Comparison of ENCODE assay signal across 8 cellular contexts in genomic region chr11:76919887-76920746, GRCh38. TPM values are rescaled to one million over a fixed set of nuclear protein-coding genes. Genes with fewer than 3 reads are reported as not detected.
DNase-seq lines count a peak whose midpoint lies in the region; ATAC-seq and TF ChIP-seq lines count a peak whose summit lies in the region.

No MANE protein-coding gene starts in this region.

- H3K4me1 Mint-ChIP-seq in progenitor cell of endocrine pancreas (ENCODE audit: low read depth) = peaks cover 17% of the 10 kb centered on the region

- H3K9ac ChIP-seq in adipocyte (ENCODE audit: low read length) = peak overlapping the region; percentile 77

- H3K9me3 Mint-ChIP-seq in progenitor cell of endocrine pancreas (ENCODE audit: low read depth) = no peaks in the 10 kb centered on the region

- H3K4me3 Mint-ChIP-seq in progenitor cell of endocrine pancreas (ENCODE audit: low read depth) = no peak overlapping the region

- no peak overlapping the region for H3K27ac ChIP-seq in aorta (ENCODE audit: low read depth in 1 of 2, low read length in 2 of 2)

- peak; percentile 87 for TF ChIP-seq CTCF in progenitor cell of endocrine pancreas (IDR thresholded peaks at IDR 0.05; ENCODE audit: unreplicated experiment)

- peak; percentile 92 for ATAC-seq in aorta (ENCODE audit: low FRiP score)

- H3K27me3 ChIP-seq in adipocyte (replicated peaks; ENCODE audit: control insufficient read depth, insufficient read depth, low read length) (no peaks in the 10 kb centered on the region), aorta (ENCODE audit: control insufficient read depth in 1 of 2, insufficient read depth in 2 of 2, low read length in 1 of 2) (no peaks in the 10 kb centered on the region)

- peaks cover 5% of the 10 kb centered on the region for H3K36me3 ChIP-seq in adipocyte (ENCODE audit: control insufficient read depth, insufficient read depth, low read length, severe bottlenecking)
- no peaks in the 10 kb centered on the region for H3K36me3 ChIP-seq in aorta (ENCODE audit: control insufficient read depth in 1 of 2, insufficient read depth in 2 of 2, low read length in 1 of 2)

- intact Hi-C loops in cardiac septum (cut with DNase I) (loop anchor here (1.0 to 10.0 kb wide), 4 partner anchors 55 to 188 kb away; partner anchors contain the start of gene ACER3), aorta (cut with DNase I) (loop anchor here (2.0 to 5.0 kb wide), 3 partner anchors 113 to 188 kb away; no protein-coding TSS in a partner anchor)

- no peak overlapping the region for H3K27ac Mint-ChIP-seq in progenitor cell of endocrine pancreas

- peaks cover 17% of the 10 kb centered on the region for H3K4me1 ChIP-seq in adipocyte (ENCODE audit: control insufficient read depth, insufficient read depth, low read length)
- no peaks in the 10 kb centered on the region for H3K4me1 ChIP-seq in aorta (ENCODE audit: control insufficient read depth in 1 of 2, insufficient read depth in 2 of 2, low read length in 2 of 2)

- no peaks in the 10 kb centered on the region for H3K36me3 Mint-ChIP-seq in progenitor cell of endocrine pancreas (ENCODE audit: insufficient read depth)

- in situ Hi-C loops in Caki2 (cut with HindIII; ENCODE audit: low pct_unique_long_range_greater_than_20kb, low sequenced_read_pairs) = no loop called here

- H3K4me3 ChIP-seq in adipocyte (ENCODE audit: low read length) = no peak overlapping the region
- H3K4me3 ChIP-seq in aorta (ENCODE audit: low read length in 2 of 2) = no peak overlapping the region

- H3K27me3 Mint-ChIP-seq in progenitor cell of endocrine pancreas = no peaks in the 10 kb centered on the region

- peak; percentile 80 for DNase-seq in Caki2 (ENCODE audit: low read depth)
- peak; percentile 80 for DNase-seq in H4 (ENCODE audit: low spot score)
- peak; percentile 83 for DNase-seq in NCI-H146 (lab: John Stamatoyannopoulos, UW)
- peak; percentile 80 for DNase-seq in SW480 (ENCODE audit: low spot score)
- DNase-seq in adipocyte (ENCODE audit: low read depth) = peak; percentile 95
- peak; percentile 85 for DNase-seq in cardiac septum (ENCODE audit: low spot score)
- peak; percentile 46 for DNase-seq in progenitor cell of endocrine pancreas (ENCODE audit: low spot score, unreplicated experiment)
- DNase-seq in aorta = peak; percentile 80 to 86

- WGBS in aorta, 2 donors = 31 to 38% methylated on average over 7 of the region's 7 CpGs

- H3K9me3 ChIP-seq in adipocyte (ENCODE audit: control insufficient read depth, low read length) (no peaks in the 10 kb centered on the region), aorta (ENCODE audit: control insufficient read depth, low read length) (no peaks in the 10 kb centered on the region)

RNA-seq across cellular contexts. Expression of gene ACER3, which starts 59.4 kb away (rescaled TPM):
- 1.2 and 5.7 TPM in 2 replicates for total RNA-seq in Caki2 (2014; rRNA removed; shearing (Covaris generic); ENCODE audit: low replicate concordance)
- total RNA-seq in H4 (2014; rRNA removed; shearing (Covaris generic)) = 19.7 and 22.9 TPM in 2 replicates
- total RNA-seq in cardiac septum = 9.7 TPM
- total RNA-seq in progenitor cell of endocrine pancreas = 14.7 and 22.3 TPM in 2 replicates
- total RNA-seq in aorta = 10 to 100 TPM; 17.6 to 27.3 TPM
- 1 to 10 TPM; 3.6 to 4.3 TPM for polyA plus RNA-seq in aorta
